Comparison of ENCODE assay signal across 1 cellular context in the genomic region with DNA sequence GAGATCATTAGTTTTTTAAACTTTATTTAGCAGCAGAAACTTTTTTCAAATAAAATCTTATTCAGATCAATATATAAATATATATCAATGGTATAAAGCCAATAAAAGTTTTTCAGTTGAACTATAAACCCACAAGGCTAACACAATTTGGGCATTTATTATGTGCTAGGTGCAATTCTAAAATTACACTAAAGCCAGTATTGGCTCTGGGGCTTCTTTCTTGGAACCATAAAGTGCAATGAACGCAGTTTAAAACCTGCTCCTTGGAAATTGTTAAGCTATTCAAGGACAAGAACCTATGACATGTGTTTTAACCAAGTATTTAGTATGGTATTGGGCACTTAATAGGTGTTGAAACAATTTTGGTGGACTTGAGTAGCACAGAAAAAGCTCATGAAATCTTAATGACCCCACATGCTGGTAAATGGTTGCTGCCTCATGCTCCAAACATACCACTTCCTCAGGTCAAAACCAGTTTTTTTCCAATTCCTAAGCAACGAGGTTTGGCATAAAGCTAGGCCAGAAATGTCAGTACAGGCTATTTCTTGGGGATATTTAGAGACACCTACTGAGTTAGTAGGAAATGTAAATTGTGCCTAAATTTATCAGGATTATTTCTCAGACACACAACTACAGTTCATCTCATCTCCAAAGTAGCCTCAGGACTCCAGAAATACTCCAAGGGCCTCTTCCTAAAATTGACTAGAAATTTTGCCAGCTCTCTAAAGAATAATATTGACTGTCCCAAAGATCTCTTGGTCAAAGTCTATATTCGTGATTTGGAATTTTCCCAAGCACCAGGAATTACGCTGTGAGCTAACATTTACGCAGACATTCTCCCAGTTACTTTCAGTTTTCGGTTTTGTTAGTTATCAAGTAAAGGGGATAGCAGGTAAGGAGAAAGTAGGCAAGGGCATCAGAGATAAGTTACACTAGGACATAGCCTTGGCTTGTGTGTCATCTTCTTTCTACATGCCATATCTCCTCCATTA.
TF ChIP-seq lines count a peak whose summit lies in the region.

No MANE protein-coding gene starts in this region.

TF ChIP-seq in HepG2, 621 proteins besides CTCF, POLR2A, EP300 and RAD21 (continued from another document):
- TF ChIP-seq, protein P1, sequence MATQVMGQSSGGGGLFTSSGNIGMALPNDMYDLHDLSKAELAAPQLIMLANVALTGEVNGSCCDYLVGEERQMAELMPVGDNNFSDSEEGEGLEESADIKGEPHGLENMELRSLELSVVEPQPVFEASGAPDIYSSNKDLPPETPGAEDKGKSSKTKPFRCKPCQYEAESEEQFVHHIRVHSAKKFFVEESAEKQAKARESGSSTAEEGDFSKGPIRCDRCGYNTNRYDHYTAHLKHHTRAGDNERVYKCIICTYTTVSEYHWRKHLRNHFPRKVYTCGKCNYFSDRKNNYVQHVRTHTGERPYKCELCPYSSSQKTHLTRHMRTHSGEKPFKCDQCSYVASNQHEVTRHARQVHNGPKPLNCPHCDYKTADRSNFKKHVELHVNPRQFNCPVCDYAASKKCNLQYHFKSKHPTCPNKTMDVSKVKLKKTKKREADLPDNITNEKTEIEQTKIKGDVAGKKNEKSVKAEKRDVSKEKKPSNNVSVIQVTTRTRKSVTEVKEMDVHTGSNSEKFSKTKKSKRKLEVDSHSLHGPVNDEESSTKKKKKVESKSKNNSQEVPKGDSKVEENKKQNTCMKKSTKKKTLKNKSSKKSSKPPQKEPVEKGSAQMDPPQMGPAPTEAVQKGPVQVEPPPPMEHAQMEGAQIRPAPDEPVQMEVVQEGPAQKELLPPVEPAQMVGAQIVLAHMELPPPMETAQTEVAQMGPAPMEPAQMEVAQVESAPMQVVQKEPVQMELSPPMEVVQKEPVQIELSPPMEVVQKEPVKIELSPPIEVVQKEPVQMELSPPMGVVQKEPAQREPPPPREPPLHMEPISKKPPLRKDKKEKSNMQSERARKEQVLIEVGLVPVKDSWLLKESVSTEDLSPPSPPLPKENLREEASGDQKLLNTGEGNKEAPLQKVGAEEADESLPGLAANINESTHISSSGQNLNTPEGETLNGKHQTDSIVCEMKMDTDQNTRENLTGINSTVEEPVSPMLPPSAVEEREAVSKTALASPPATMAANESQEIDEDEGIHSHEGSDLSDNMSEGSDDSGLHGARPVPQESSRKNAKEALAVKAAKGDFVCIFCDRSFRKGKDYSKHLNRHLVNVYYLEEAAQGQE (IDR thresholded peaks at IDR 0.05; ENCODE audit: borderline replicate concordance in 1 of 2, low read depth in 1 of 2, low read length in 2 of 2), result no peak
- TF ChIP-seq ONECUT2 (CRISPR knock-in tag; IDR thresholded peaks at IDR 0.05) (0 out of 2 replicates have a peak, but pooled peaks have one; percentile 38), ZMAT3 (CRISPR knock-in tag; conservative IDR thresholded peaks at IDR 0.05) (no peak), TBL1XR1 (IDR thresholded peaks at IDR 0.05; ENCODE audit: borderline replicate concordance, low read length, partially characterized antibody) (peak; percentile 36), ZNF747 (CRISPR knock-in tag; IDR thresholded peaks at IDR 0.05; ENCODE audit: borderline replicate concordance) (no peak), KMT2B (CRISPR knock-in tag; IDR thresholded peaks at IDR 0.05) (0 out of 2 replicates have a peak, but pooled peaks have one; percentile 27), ATF1 (CRISPR knock-in tag; IDR thresholded peaks at IDR 0.05) (peak; percentile 7; the same call in 1 of the 2 replicates), ZNF282 (IDR thresholded peaks at IDR 0.05; ENCODE audit: partially characterized antibody) (no peak), ZNF577 (CRISPR knock-in tag; IDR thresholded peaks at IDR 0.05; ENCODE audit: borderline replicate concordance, low read depth) (no peak), ZZZ3 (CRISPR knock-in tag; IDR thresholded peaks at IDR 0.05; ENCODE audit: borderline replicate concordance) (no peak), TARDBP (CRISPR knock-in tag; IDR thresholded peaks at IDR 0.05) (0 out of 2 replicates have a peak, but pooled peaks have one; percentile 59), ZNF253 (CRISPR knock-in tag; IDR thresholded peaks at IDR 0.05; ENCODE audit: borderline replicate concordance) (no peak), TCF12 (IDR thresholded peaks at IDR 0.05) (no peak), TCF12 (CRISPR knock-in tag; IDR thresholded peaks at IDR 0.05) (no peak), ZNF790 (CRISPR knock-in tag; IDR thresholded peaks at IDR 0.05; ENCODE audit: borderline replicate concordance) (no peak), ZNF329 (CRISPR knock-in tag; IDR thresholded peaks at IDR 0.05; ENCODE audit: low read depth) (peak; percentile 95), HOXA3 (CRISPR knock-in tag; IDR thresholded peaks at IDR 0.05) (peak; percentile 38), ZMYM4 (CRISPR knock-in tag; IDR thresholded peaks at IDR 0.05) (peak; percentile 42; the same call in 1 of the 2 replicates), HNRNPLL (IDR thresholded peaks at IDR 0.05; ENCODE audit: low read depth, low read length, poor library complexity, severe bottlenecking) (no peak)
- TF ChIP-seq, protein P2, sequence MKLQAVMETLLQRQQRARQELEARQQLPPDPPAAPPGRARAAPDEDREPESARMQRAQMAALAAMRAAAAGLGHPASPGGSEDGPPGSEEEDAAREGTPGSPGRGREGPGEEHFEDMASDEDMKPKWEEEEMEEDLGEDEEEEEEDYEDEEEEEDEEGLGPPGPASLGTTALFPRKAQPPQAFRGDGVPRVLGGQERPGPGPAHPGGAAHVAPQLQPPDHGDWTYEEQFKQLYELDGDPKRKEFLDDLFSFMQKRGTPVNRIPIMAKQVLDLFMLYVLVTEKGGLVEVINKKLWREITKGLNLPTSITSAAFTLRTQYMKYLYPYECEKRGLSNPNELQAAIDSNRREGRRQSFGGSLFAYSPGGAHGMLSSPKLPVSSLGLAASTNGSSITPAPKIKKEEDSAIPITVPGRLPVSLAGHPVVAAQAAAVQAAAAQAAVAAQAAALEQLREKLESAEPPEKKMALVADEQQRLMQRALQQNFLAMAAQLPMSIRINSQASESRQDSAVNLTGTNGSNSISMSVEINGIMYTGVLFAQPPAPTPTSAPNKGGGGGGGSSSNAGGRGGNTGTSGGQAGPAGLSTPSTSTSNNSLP (IDR thresholded peaks at IDR 0.05; ENCODE audit: low read depth, low read length), result peak; percentile 49; the same call in 1 of the 2 replicates
- TF ChIP-seq, protein P3, sequence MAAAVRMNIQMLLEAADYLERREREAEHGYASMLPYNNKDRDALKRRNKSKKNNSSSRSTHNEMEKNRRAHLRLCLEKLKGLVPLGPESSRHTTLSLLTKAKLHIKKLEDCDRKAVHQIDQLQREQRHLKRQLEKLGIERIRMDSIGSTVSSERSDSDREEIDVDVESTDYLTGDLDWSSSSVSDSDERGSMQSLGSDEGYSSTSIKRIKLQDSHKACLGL (CRISPR knock-in tag; IDR thresholded peaks at IDR 0.05), result no peak
- TF ChIP-seq, protein P4, sequence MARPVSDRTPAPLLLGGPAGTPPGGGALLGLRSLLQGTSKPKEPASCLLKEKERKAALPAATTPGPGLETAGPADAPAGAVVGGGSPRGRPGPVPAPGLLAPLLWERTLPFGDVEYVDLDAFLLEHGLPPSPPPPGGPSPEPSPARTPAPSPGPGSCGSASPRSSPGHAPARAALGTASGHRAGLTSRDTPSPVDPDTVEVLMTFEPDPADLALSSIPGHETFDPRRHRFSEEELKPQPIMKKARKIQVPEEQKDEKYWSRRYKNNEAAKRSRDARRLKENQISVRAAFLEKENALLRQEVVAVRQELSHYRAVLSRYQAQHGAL (CRISPR knock-in tag; IDR thresholded peaks at IDR 0.05; ENCODE audit: not compliant biosample characterization), result no peak
- TF ChIP-seq, protein P5, sequence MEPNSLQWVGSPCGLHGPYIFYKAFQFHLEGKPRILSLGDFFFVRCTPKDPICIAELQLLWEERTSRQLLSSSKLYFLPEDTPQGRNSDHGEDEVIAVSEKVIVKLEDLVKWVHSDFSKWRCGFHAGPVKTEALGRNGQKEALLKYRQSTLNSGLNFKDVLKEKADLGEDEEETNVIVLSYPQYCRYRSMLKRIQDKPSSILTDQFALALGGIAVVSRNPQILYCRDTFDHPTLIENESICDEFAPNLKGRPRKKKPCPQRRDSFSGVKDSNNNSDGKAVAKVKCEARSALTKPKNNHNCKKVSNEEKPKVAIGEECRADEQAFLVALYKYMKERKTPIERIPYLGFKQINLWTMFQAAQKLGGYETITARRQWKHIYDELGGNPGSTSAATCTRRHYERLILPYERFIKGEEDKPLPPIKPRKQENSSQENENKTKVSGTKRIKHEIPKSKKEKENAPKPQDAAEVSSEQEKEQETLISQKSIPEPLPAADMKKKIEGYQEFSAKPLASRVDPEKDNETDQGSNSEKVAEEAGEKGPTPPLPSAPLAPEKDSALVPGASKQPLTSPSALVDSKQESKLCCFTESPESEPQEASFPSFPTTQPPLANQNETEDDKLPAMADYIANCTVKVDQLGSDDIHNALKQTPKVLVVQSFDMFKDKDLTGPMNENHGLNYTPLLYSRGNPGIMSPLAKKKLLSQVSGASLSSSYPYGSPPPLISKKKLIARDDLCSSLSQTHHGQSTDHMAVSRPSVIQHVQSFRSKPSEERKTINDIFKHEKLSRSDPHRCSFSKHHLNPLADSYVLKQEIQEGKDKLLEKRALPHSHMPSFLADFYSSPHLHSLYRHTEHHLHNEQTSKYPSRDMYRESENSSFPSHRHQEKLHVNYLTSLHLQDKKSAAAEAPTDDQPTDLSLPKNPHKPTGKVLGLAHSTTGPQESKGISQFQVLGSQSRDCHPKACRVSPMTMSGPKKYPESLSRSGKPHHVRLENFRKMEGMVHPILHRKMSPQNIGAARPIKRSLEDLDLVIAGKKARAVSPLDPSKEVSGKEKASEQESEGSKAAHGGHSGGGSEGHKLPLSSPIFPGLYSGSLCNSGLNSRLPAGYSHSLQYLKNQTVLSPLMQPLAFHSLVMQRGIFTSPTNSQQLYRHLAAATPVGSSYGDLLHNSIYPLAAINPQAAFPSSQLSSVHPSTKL (CRISPR knock-in tag; IDR thresholded peaks at IDR 0.05), result peak; percentile 70; the same call in 1 of the 2 replicates
- TF ChIP-seq, protein P6, sequence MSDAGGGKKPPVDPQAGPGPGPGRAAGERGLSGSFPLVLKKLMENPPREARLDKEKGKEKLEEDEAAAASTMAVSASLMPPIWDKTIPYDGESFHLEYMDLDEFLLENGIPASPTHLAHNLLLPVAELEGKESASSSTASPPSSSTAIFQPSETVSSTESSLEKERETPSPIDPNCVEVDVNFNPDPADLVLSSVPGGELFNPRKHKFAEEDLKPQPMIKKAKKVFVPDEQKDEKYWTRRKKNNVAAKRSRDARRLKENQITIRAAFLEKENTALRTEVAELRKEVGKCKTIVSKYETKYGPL (CRISPR knock-in tag; IDR thresholded peaks at IDR 0.05), result 0 out of 2 replicates have a peak, but pooled peaks have one; percentile 51
- TF ChIP-seq, protein P7, sequence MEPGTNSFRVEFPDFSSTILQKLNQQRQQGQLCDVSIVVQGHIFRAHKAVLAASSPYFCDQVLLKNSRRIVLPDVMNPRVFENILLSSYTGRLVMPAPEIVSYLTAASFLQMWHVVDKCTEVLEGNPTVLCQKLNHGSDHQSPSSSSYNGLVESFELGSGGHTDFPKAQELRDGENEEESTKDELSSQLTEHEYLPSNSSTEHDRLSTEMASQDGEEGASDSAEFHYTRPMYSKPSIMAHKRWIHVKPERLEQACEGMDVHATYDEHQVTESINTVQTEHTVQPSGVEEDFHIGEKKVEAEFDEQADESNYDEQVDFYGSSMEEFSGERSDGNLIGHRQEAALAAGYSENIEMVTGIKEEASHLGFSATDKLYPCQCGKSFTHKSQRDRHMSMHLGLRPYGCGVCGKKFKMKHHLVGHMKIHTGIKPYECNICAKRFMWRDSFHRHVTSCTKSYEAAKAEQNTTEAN (CRISPR knock-in tag; conservative IDR thresholded peaks at IDR 0.05), result 0 out of 2 replicates have a peak, but pooled peaks have one; percentile 55
- TF ChIP-seq, protein P8, sequence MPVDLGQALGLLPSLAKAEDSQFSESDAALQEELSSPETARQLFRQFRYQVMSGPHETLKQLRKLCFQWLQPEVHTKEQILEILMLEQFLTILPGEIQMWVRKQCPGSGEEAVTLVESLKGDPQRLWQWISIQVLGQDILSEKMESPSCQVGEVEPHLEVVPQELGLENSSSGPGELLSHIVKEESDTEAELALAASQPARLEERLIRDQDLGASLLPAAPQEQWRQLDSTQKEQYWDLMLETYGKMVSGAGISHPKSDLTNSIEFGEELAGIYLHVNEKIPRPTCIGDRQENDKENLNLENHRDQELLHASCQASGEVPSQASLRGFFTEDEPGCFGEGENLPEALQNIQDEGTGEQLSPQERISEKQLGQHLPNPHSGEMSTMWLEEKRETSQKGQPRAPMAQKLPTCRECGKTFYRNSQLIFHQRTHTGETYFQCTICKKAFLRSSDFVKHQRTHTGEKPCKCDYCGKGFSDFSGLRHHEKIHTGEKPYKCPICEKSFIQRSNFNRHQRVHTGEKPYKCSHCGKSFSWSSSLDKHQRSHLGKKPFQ (CRISPR knock-in tag; IDR thresholded peaks at IDR 0.05; ENCODE audit: insufficient replicate concordance), result no peak
- TF ChIP-seq, protein P9, sequence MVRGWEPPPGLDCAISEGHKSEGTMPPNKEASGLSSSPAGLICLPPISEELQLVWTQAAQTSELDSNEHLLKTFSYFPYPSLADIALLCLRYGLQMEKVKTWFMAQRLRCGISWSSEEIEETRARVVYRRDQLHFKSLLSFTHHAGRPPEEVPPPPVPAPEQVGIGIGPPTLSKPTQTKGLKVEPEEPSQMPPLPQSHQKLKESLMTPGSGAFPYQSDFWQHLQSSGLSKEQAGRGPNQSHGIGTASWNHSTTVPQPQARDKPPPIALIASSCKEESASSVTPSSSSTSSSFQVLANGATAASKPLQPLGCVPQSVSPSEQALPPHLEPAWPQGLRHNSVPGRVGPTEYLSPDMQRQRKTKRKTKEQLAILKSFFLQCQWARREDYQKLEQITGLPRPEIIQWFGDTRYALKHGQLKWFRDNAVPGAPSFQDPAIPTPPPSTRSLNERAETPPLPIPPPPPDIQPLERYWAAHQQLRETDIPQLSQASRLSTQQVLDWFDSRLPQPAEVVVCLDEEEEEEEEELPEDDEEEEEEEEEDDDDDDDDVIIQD (CRISPR knock-in tag; IDR thresholded peaks at IDR 0.05; ENCODE audit: low read depth), result 0 out of 2 replicates have a peak, but pooled peaks have one; percentile 51
- TF ChIP-seq, protein P10, sequence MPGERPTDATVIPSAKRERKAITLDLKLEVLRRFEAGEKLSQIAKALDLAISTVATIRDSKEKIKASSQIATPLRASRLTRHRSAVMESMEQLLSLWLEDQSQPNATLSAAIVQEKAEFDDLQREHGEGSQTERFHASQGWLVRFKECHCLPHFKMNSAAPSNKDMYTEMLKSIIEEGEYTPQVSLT (CRISPR knock-in tag; IDR thresholded peaks at IDR 0.05; ENCODE audit: borderline replicate concordance, low read depth), result no peak
